11 cellular contexts compared by ENCODE assay signal in the genomic region with DNA sequence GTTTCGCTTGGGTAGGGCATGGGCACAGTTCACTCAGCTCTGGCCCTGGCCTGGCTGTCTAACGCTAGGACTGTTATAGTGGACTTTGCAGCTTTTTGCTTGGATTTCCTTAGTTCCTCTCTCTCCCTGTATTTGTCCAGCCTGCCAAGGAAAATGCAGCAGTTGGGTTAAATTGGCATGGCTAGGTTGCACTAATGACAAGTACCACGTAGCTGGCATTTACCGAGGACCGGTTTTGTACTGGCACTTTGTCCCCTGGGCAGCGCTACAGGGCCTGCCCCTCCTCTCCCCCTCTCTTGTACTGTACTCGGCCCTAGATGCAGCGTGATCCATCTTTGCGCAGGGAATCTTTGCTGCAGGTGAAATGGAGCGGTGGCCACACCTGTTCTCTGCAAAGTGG. TPM values are rescaled to one million over a fixed set of nuclear protein-coding genes. Genes with fewer than 3 reads are reported as not detected.
DNase-seq lines count a peak whose midpoint lies in the region; ATAC-seq and TF ChIP-seq lines count a peak whose summit lies in the region.
"Had no signal": no experiment of that assay in that cellular context is flagged by ENCODE, and none has a peak within 500 bp of the region (broad histone marks: within the 10 kb centered on the region; RNA-seq: fewer than 3 reads in every experiment).

No MANE protein-coding gene starts in this region.

- no peak overlapping the region for H4K5ac ChIP-seq in IMR-90 (ENCODE audit: low read depth, low read length)

- H3K14ac ChIP-seq in IMR-90 (replicated peaks; ENCODE audit: low read depth, low read length), result no peak overlapping the region

- WGBS in IMR-90 (ENCODE audit: extremely low coverage in 2 of 2, insufficient read length in 1 of 2), 2 experiments, result 92% methylated on average over 5 of the region's 10 CpGs; no CpG with 5 or more reads in 1 of the 2 experiments
- 51% methylated on average over 9 of the region's 10 CpGs for WGBS in mammary epithelial cell (ENCODE audit: low coverage, missing lambda C conversion rate)

- ATAC-seq in CD4-positive, CD25-positive, alpha-beta regulatory T cell (ENCODE audit: low read depth in 2 of 2), result no peak
- ATAC-seq in IMR-90 (ENCODE audit: low read depth) (no peak), natural killer cell (no peak), GM19023 (IDR thresholded peaks at IDR 0.05; ENCODE audit: unreplicated experiment) (no peak), HG02763 (IDR thresholded peaks at IDR 0.05; ENCODE audit: unreplicated experiment) (no peak)
- ATAC-seq: left cardiac atrium had no signal

- no peak overlapping the region for H2BK15ac ChIP-seq in IMR-90 (ENCODE audit: low read depth, low read length)

- TF ChIP-seq CTCF in IMR-90 (conservative IDR thresholded peaks at IDR 0.05; ENCODE audit: low read depth, low read length), result no peak
- no peak for TF ChIP-seq CTCF in mammary epithelial cell (conservative IDR thresholded peaks at IDR 0.05 in 1 of 2, IDR thresholded peaks at IDR 0.05 in 1 of 2; ENCODE audit: extremely low read depth in 1 of 2, insufficient read depth in 1 of 2, low read depth in 1 of 2, low read length in 2 of 2)
- TF ChIP-seq CTCF in natural killer cell (IDR thresholded peaks at IDR 0.05), result no peak

- no peak for TF ChIP-seq POLR2A in IMR-90 (IDR thresholded peaks at IDR 0.05; ENCODE audit: low read depth, low read length)
- no peak for TF ChIP-seq POLR2A in erythroblast (IDR thresholded peaks at IDR 0.05; ENCODE audit: low read length)

- no peak overlapping the region for H2AK9ac ChIP-seq in IMR-90 (replicated peaks; ENCODE audit: low read depth, low read length, poor library complexity)

- H3K9ac ChIP-seq in IMR-90 (ENCODE audit: low read depth, low read length) (no peak overlapping the region), mammary epithelial cell (ENCODE audit: insufficient read depth, low read length) (no peak overlapping the region)

- peaks cover 0 to 2% (median 0%) of the 10 kb centered on the region in 7 donors for H3K9me3 Mint-ChIP-seq in CD4-positive, CD25-positive, alpha-beta regulatory T cell
- H3K9me3 Mint-ChIP-seq in natural killer cell, result no peaks in the 10 kb centered on the region

- peaks cover 71% of the 10 kb centered on the region for H3K79me2 ChIP-seq in mammary epithelial cell (ENCODE audit: insufficient read depth, low read length)

- H3K27me3 ChIP-seq in CD4-positive, CD25-positive, alpha-beta regulatory T cell (ENCODE audit: control insufficient read depth, insufficient read depth, low read length), result no peaks in the 10 kb centered on the region
- H3K27me3 ChIP-seq in IMR-90 (ENCODE audit: control insufficient read depth, insufficient read depth, low read length), result no peaks in the 10 kb centered on the region
- H3K27me3 ChIP-seq in mammary epithelial cell (ENCODE audit: insufficient read depth, low read length), result no peaks in the 10 kb centered on the region

- dilution Hi-C loops in IMR-90 (cut with HindIII; ENCODE audit: low sequenced_read_pairs, unreplicated experiment) (no loop called here), mammary epithelial cell (cut with HindIII; ENCODE audit: low sequenced_read_pairs) (no loop called here)

- H4K91ac ChIP-seq in IMR-90 (ENCODE audit: insufficient read depth, low read depth, low read length), result no peak overlapping the region

- peaks cover 0 to 52% (median 28%) of the 10 kb centered on the region in 4 donors for H3K4me1 Mint-ChIP-seq in CD4-positive, CD25-positive, alpha-beta regulatory T cell
- peaks cover 31 to 49% of the 10 kb centered on the region in 2 donors for H3K4me1 Mint-ChIP-seq in natural killer cell

- POLR2A ChIA-PET in IMR-90 (lab: Charles Lee; ENCODE audit: unreplicated experiment), result no interaction called here

- peak overlapping the region; percentile 77 to 91 (median 86) for H3K4me3 Mint-ChIP-seq in CD4-positive, CD25-positive, alpha-beta regulatory T cell
- H3K4me3 Mint-ChIP-seq in natural killer cell, result peak overlapping the region; percentile 72

- no peak overlapping the region for H2AK5ac ChIP-seq in IMR-90 (ENCODE audit: low read depth, low read length)

- no peak overlapping the region; the same call in 1 of the 2 replicates for H3K4me2 ChIP-seq in IMR-90 (ENCODE audit: low read depth, low read length)
- H3K4me2 ChIP-seq in mammary epithelial cell (ENCODE audit: insufficient read depth, low read depth, low read length), result peak overlapping the region; percentile 29

- H3K56ac ChIP-seq in IMR-90 (ENCODE audit: extremely low read depth, insufficient read depth, low read length), result no peak overlapping the region

- H3K4me3 ChIP-seq in CD4-positive, CD25-positive, alpha-beta regulatory T cell (ENCODE audit: low read depth, low read length), result no peak overlapping the region
- H3K4me3 ChIP-seq in IMR-90 (ENCODE audit: insufficient read depth, low read depth, low read length) (no peak overlapping the region), mammary epithelial cell (replicated peaks in 1 of 3; ENCODE audit: insufficient read depth in 1 of 3, low read depth in 2 of 3, low read length in 3 of 3) (no peak overlapping the region)
- H3K4me3 ChIP-seq: skin epidermis had no signal

- no peak overlapping the region for H3K27ac ChIP-seq in CD4-positive, CD25-positive, alpha-beta regulatory T cell (ENCODE audit: insufficient read depth, low read length, poor library complexity, severe bottlenecking)
- no peak overlapping the region for H3K27ac ChIP-seq in IMR-90 (ENCODE audit: insufficient read depth, low read length)
- no peak overlapping the region for H3K27ac ChIP-seq in mammary epithelial cell (ENCODE audit: insufficient read depth, low read depth, low read length)

- TF ChIP-seq RAD21 in IMR-90 (IDR thresholded peaks at IDR 0.05; ENCODE audit: low read length), result no peak

- CTCF ChIA-PET in IMR-90 (lab: Yijun Ruan, JAX), result no interaction called here
- CTCF ChIA-PET in mammary epithelial cell (lab: Charles Lee; ENCODE audit: low non-redundant PET), result no interaction called here

- peaks cover 42 to 47% of the 10 kb centered on the region in 2 experiments for H3K79me1 ChIP-seq in IMR-90 (ENCODE audit: low read depth in 1 of 2, low read length in 2 of 2)

- H4K8ac ChIP-seq in IMR-90 (ENCODE audit: low read depth in 2 of 2, low read length in 2 of 2), result no peak overlapping the region

- H3K4ac ChIP-seq in IMR-90 (ENCODE audit: low read depth, low read length), result no peak overlapping the region

- H3K4me1 ChIP-seq in CD4-positive, CD25-positive, alpha-beta regulatory T cell (ENCODE audit: control insufficient read depth, insufficient read depth, low read length, poor library complexity, severe bottlenecking), result peaks cover 33% of the 10 kb centered on the region
- H3K4me1 ChIP-seq in IMR-90 (ENCODE audit: control insufficient read depth, insufficient read depth, low read length) (peaks cover 16% of the 10 kb centered on the region), mammary epithelial cell (ENCODE audit: insufficient read depth, low read length) (peaks cover 24% of the 10 kb centered on the region)

- H2BK120ac ChIP-seq in IMR-90 (ENCODE audit: low read depth, low read length), result no peak overlapping the region

- H2BK20ac ChIP-seq in IMR-90 (ENCODE audit: low read depth, low read length), result no peak overlapping the region

- H3K36me3 Mint-ChIP-seq in CD4-positive, CD25-positive, alpha-beta regulatory T cell, result peaks cover 26% of the 10 kb centered on the region
- no peaks in the 10 kb centered on the region for H3K36me3 Mint-ChIP-seq in natural killer cell

- peaks cover 13% of the 10 kb centered on the region; the same call in 1 of the 2 replicates for H3K9me1 ChIP-seq in IMR-90 (ENCODE audit: insufficient read depth, low read length)

- no TSS peak for BruUV-seq in IMR-90 (replicated peaks; lab: Mats Ljungman, UMichigan)
- BruUV-seq in mammary epithelial cell (replicated peaks; lab: Mats Ljungman, UMichigan), result no TSS peak

- DNase-seq in CD4-positive, CD25-positive, alpha-beta regulatory T cell, result no peak
- DNase-seq in IMR-90 (no peak), mammary epithelial cell (no peak), natural killer cell (no peak), AG08396 (ENCODE audit: low spot score) (no peak), erythroblast (lab: John Stamatoyannopoulos, UW) (no peak)
- DNase-seq: left cardiac atrium had no signal

- H3K23ac ChIP-seq in IMR-90 (ENCODE audit: low read depth, low read length), result peak overlapping the region; percentile 63; the same call in 1 of the 2 replicates

- H3K27ac Mint-ChIP-seq in CD4-positive, CD25-positive, alpha-beta regulatory T cell, result peak overlapping the region in 1 of 3 donors; percentile 62
- no peak overlapping the region for H3K27ac Mint-ChIP-seq in natural killer cell

- H4K20me1 ChIP-seq in IMR-90 (ENCODE audit: insufficient read depth, low read length) (peaks cover 34% of the 10 kb centered on the region), mammary epithelial cell (ENCODE audit: insufficient read depth, low read length) (peaks cover 3% of the 10 kb centered on the region)

- H3K27me3 Mint-ChIP-seq in CD4-positive, CD25-positive, alpha-beta regulatory T cell, result no peaks in the 10 kb centered on the region
- no peaks in the 10 kb centered on the region for H3K27me3 Mint-ChIP-seq in natural killer cell (ENCODE audit: low read depth in 2 of 2)

- intact Hi-C loops in IMR-90 (cut with micrococcal nuclease) (no loop called here), mammary epithelial cell (cut with micrococcal nuclease) (loop anchor here (5.0 kb wide), 1 partner anchor 111 kb away; a partner anchor contains a TSS), natural killer cell (cut with micrococcal nuclease) (no loop called here)

- peaks cover 30% of the 10 kb centered on the region for H3K36me3 ChIP-seq in CD4-positive, CD25-positive, alpha-beta regulatory T cell (ENCODE audit: control insufficient read depth, insufficient read depth, low read length)
- H3K36me3 ChIP-seq in IMR-90 (ENCODE audit: control insufficient read depth, insufficient read depth, low read length) (peaks cover 23% of the 10 kb centered on the region), mammary epithelial cell (ENCODE audit: insufficient read depth, low read length) (peaks cover 18% of the 10 kb centered on the region)

- no peak overlapping the region for H2BK5ac ChIP-seq in IMR-90 (ENCODE audit: low read depth, low read length, poor library complexity, severe bottlenecking)

- in situ Hi-C loops in IMR-90 (cut with MboI; ENCODE audit: low sequenced_read_pairs) (loop anchor here (25.0 kb wide), 1 partner anchor 351 kb away; no protein-coding TSS in a partner anchor), mammary epithelial cell (cut with MboI; ENCODE audit: low sequenced_read_pairs in 2 of 2) (no loop called here)

- H2AFZ ChIP-seq in IMR-90 (replicated peaks; ENCODE audit: low read length, poor library complexity) (no peak overlapping the region), mammary epithelial cell (ENCODE audit: low read depth, low read length) (no peak overlapping the region)

- no peak overlapping the region for H3K18ac ChIP-seq in IMR-90 (ENCODE audit: low read depth, low read length)

- H3K9me3 ChIP-seq in CD4-positive, CD25-positive, alpha-beta regulatory T cell (ENCODE audit: control insufficient read depth in 2 of 2, low read length in 2 of 2), result no peaks in the 10 kb centered on the region
- H3K9me3 ChIP-seq in IMR-90 (ENCODE audit: control insufficient read depth, insufficient read depth, low read length), result no peaks in the 10 kb centered on the region
- H3K9me3 ChIP-seq in mammary epithelial cell (replicated peaks; ENCODE audit: insufficient read depth, low read length), result no peaks in the 10 kb centered on the region

RNA-seq across cellular contexts. Expression of a gene that starts 2.4 kb away (rescaled TPM):
- total RNA-seq in CD4-positive, CD25-positive, alpha-beta regulatory T cell, result 19.3 TPM
- 10 to 100 TPM; 11.4 to 18.0 (median 15.1) TPM for polyA plus RNA-seq in CD4-positive, CD25-positive, alpha-beta regulatory T cell
- total RNA-seq in IMR-90 (2012; rRNA removed) (18.3 and 19.2 TPM in 2 replicates), mammary epithelial cell (10 to 100 TPM; 22.3 to 37.9 TPM), natural killer cell (10 to 100 TPM; 12.9 to 18.6 (median 15.9) TPM)
- polyA plus RNA-seq in IMR-90 (2012; rRNA removed) (25.7 and 26.6 TPM in 2 replicates), mammary epithelial cell (32.8 TPM)
- polyA plus RNA-seq in IMR-90 (2012; cell fraction: cytosol; rRNA removed), result 18.5 and 20.0 TPM in 2 replicates
- 55.4 and 56.4 TPM in 2 replicates for polyA plus RNA-seq in IMR-90 (2012; cell fraction: nucleus; rRNA removed; ENCODE audit: low replicate concordance)
- 31.2 TPM for polyA minus RNA-seq in mammary epithelial cell

RNA-seq across cellular contexts. Expression of a gene that starts 26.1 kb away (rescaled TPM):
- total RNA-seq in CD4-positive, CD25-positive, alpha-beta regulatory T cell, result 106 TPM
- not detected for polyA plus RNA-seq in CD4-positive, CD25-positive, alpha-beta regulatory T cell
- total RNA-seq in IMR-90 (2012; rRNA removed) (under 0.01 TPM in 1 of 2 replicates, not detected in the other), mammary epithelial cell (10 to 100 TPM in 1 of 2 donors, not detected in 1; 58.5 TPM), natural killer cell (10 to 100 TPM; 26.2 to 30.8 (median 30.2) TPM)
- polyA plus RNA-seq in IMR-90 (2012; rRNA removed) (not detected in 2 replicates), mammary epithelial cell (not detected)
- not detected in 2 replicates for polyA plus RNA-seq in IMR-90 (2012; cell fraction: cytosol; rRNA removed)
- polyA plus RNA-seq in IMR-90 (2012; cell fraction: nucleus; rRNA removed; ENCODE audit: low replicate concordance), result not detected in 2 replicates
- polyA minus RNA-seq in mammary epithelial cell, result not detected
- polyA plus RNA-seq: esophagus had no signal
